In genomic region chr1:155241069-155241679, GRCh38 we compare ENCODE assay signal across 8 cellular contexts. TPM values are rescaled to one million over a fixed set of nuclear protein-coding genes. Genes with fewer than 3 reads are reported as not detected.
DNase-seq lines count a peak whose midpoint lies in the region; ATAC-seq, FAIRE-seq and TF ChIP-seq lines count a peak whose summit lies in the region.

No MANE protein-coding gene starts in this region.

- H3K4me1 ChIP-seq in neural progenitor cell (peaks cover 9% of the 10 kb centered on the region), upper lobe of right lung (peaks cover 25% of the 10 kb centered on the region)

- peaks cover 5% of the 10 kb centered on the region for H3K27me3 Mint-ChIP-seq in activated naive CD4-positive, alpha-beta T cell treated with anti-CD3 and anti-CD28 coated beads, Interleukin-2, amount 10 ng/mL, durations not matched to agents 7 days and 5 days
- H3K27me3 Mint-ChIP-seq in neural progenitor cell (ENCODE audit: insufficient read depth, low read depth) = peaks cover 10% of the 10 kb centered on the region

- no peaks in the 10 kb centered on the region for H3K36me3 ChIP-seq in neural progenitor cell
- peaks cover 30% of the 10 kb centered on the region for H3K36me3 ChIP-seq in upper lobe of right lung

- peak overlapping the region; percentile 84 for H3K4me2 ChIP-seq in neural progenitor cell

- H3F3A ChIP-seq in neural progenitor cell (ENCODE audit: low read depth) = peaks cover 45% of the 10 kb centered on the region

- TF ChIP-seq CTCF in neural progenitor cell (IDR thresholded peaks at IDR 0.05) (no peak), upper lobe of right lung (IDR thresholded peaks at IDR 0.05) (no peak)

- H3K4me3 ChIP-seq in neural progenitor cell = peak overlapping the region; percentile 50
- peak overlapping the region; percentile 49 for H3K4me3 ChIP-seq in upper lobe of right lung

- intact Hi-C loops in upper lobe of right lung (cut with DNase I) = no loop called here

- H3K4me1 Mint-ChIP-seq in activated naive CD4-positive, alpha-beta T cell treated with anti-CD3 and anti-CD28 coated beads, Interleukin-2, amount 10 ng/mL, durations not matched to agents 7 days and 5 days = peaks cover 68% of the 10 kb centered on the region
- peaks cover 44% of the 10 kb centered on the region for H3K4me1 Mint-ChIP-seq in neural progenitor cell

- H3K79me2 ChIP-seq in neural progenitor cell (ENCODE audit: low read depth) = no peaks in the 10 kb centered on the region

- H3K27ac ChIP-seq in neural progenitor cell = no peak overlapping the region
- no peak overlapping the region for H3K27ac ChIP-seq in upper lobe of right lung

- H3K9ac ChIP-seq in neural progenitor cell = peak overlapping the region; percentile 66

- no peaks in the 10 kb centered on the region for H4K20me1 ChIP-seq in neural progenitor cell (ENCODE audit: low read depth)

- H3K27ac Mint-ChIP-seq in activated naive CD4-positive, alpha-beta T cell treated with anti-CD3 and anti-CD28 coated beads, Interleukin-2, amount 10 ng/mL, durations not matched to agents 7 days and 5 days = peak overlapping the region; percentile 84
- H3K27ac Mint-ChIP-seq in neural progenitor cell = peak overlapping the region; percentile 89

- peak overlapping the region; percentile 95 for H2AFZ ChIP-seq in neural progenitor cell (replicated peaks)

- CTCF ChIA-PET in activated naive CD4-positive, alpha-beta T cell treated with anti-CD3 and anti-CD28 coated beads, Interleukin-2, amount 10 ng/mL, durations not matched to agents 7 days and 5 days (lab: Charles Lee) = interaction anchor here (0.7 to 2.7 kb wide), 7 partner anchors 10 to 68 kb away, joined by 3 to 16 read pairs (median 4); partner anchors contain the start of gene KRTCAP2

- H3K4me3 Mint-ChIP-seq in activated naive CD4-positive, alpha-beta T cell treated with anti-CD3 and anti-CD28 coated beads, Interleukin-2, amount 10 ng/mL, durations not matched to agents 7 days and 5 days = peak overlapping the region; percentile 82
- peak overlapping the region; percentile 83 for H3K4me3 Mint-ChIP-seq in neural progenitor cell

- H3K9me3 ChIP-seq in neural progenitor cell (ENCODE audit: low read depth) = no peaks in the 10 kb centered on the region
- H3K9me3 ChIP-seq in upper lobe of right lung = no peaks in the 10 kb centered on the region

- peaks cover 27% of the 10 kb centered on the region for H3K36me3 Mint-ChIP-seq in activated naive CD4-positive, alpha-beta T cell treated with anti-CD3 and anti-CD28 coated beads, Interleukin-2, amount 10 ng/mL, durations not matched to agents 7 days and 5 days
- peaks cover 6% of the 10 kb centered on the region for H3K36me3 Mint-ChIP-seq in neural progenitor cell

- H3K9me3 Mint-ChIP-seq in activated naive CD4-positive, alpha-beta T cell treated with anti-CD3 and anti-CD28 coated beads, Interleukin-2, amount 10 ng/mL, durations not matched to agents 7 days and 5 days = peaks cover 1% of the 10 kb centered on the region
- H3K9me3 Mint-ChIP-seq in neural progenitor cell = peaks cover 2% of the 10 kb centered on the region

- DNase-seq in GM04504 (ENCODE audit: low read depth) (peak; percentile 78), MV-4-11 (lab: John Stamatoyannopoulos, UW) (peak; percentile 87), SHP77 treated with DMSO at 0.1 percent for 48 hours (lab: John Stamatoyannopoulos, UW) (peak; percentile 92), frontal cortex (ENCODE audit: low spot score in 2 of 2) (peak; percentile 78 to 82), neural progenitor cell (ENCODE audit: low spot score) (peak; percentile 83), upper lobe of right lung (no peak)
- peak; percentile 81 for DNase-seq in activated naive CD4-positive, alpha-beta T cell treated with anti-CD3 and anti-CD28 coated beads, Interleukin-2, amount 10 ng/mL, durations not matched to agents 7 days and 5 days

- ATAC-seq in upper lobe of right lung = peak; percentile 55
- ATAC-seq in GM18907 (IDR thresholded peaks at IDR 0.05; ENCODE audit: unreplicated experiment) = no peak

- H3K27me3 ChIP-seq in neural progenitor cell = no peaks in the 10 kb centered on the region
- H3K27me3 ChIP-seq in upper lobe of right lung = no peaks in the 10 kb centered on the region

- no peak for FAIRE-seq in frontal cortex (lab: Jason Lieb, UNC)

RNA-seq across cellular contexts. Expression of gene ENTREP3, which starts 14.1 kb away (rescaled TPM):
- total RNA-seq in frontal cortex (2.9 TPM), neural progenitor cell (ENCODE audit: low replicate concordance) (4.8 and 14.9 TPM in 2 replicates), upper lobe of right lung (27.8 TPM)

RNA-seq across cellular contexts. Expression of gene SCAMP3, which starts 21.0 kb away (rescaled TPM):
- total RNA-seq in frontal cortex (19.2 TPM), neural progenitor cell (ENCODE audit: low replicate concordance) (21.8 and 44.8 TPM in 2 replicates), upper lobe of right lung (70.9 TPM)

RNA-seq across cellular contexts. Expression of gene CLK2, which starts 32.1 kb away (rescaled TPM):
- 25.3 TPM for total RNA-seq in frontal cortex
- total RNA-seq in neural progenitor cell (ENCODE audit: low replicate concordance) = 41.7 and 62.2 TPM in 2 replicates
- total RNA-seq in upper lobe of right lung = 51.2 TPM

RNA-seq across cellular contexts. Expression of gene MTX1, which starts 32.7 kb away (rescaled TPM):
- 13.9 TPM for total RNA-seq in frontal cortex
- 25.6 and 46.5 TPM in 2 replicates for total RNA-seq in neural progenitor cell (ENCODE audit: low replicate concordance)
- total RNA-seq in upper lobe of right lung = 28.4 TPM

RNA-seq across cellular contexts. Expression of gene THBS3, which starts 33.5 kb away (rescaled TPM):
- total RNA-seq in frontal cortex = 7.7 TPM
- 19.3 and 30.4 TPM in 2 replicates for total RNA-seq in neural progenitor cell (ENCODE audit: low replicate concordance)
- 24.9 TPM for total RNA-seq in upper lobe of right lung
